Comparison of ENCODE assay signal across 10 cellular contexts in the genomic region with DNA sequence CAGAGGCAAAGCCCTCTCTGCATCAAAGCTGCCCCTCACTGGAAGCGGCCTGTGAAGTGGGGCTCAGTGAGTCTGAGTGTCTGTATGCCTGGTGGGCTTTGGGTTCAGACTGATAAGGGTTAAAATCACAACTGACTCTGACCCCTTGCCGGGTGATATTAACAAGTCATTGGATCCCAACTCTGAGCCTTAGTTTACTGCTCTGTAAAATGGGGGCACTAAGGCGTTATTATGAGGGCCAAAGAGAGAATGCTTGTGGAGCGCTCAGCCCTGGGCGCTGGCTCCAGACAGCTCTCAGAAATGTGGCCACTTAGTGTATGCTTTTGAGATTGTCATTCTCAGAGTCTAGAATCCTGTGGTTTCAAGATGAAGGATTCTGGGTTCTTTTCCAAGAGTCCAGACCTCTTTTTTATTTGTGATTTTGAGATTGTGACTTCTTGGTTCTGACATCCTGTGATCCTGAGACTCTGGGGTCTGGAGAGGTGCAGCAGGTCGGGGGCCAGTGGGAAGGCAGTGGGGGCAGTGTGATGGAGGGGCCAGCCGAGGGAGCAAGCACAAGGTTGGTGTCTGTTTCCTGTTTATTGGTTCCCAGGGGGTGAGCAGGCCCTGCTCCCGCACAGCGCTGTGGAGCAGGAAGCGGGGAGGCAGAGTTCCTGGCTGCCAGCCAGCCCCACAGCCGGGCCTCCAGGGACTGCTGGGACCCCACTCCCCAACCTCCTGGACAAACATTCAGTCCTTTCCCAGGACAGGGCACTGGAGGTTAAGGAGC.
DNase-seq lines count a peak whose midpoint lies in the region; ATAC-seq and TF ChIP-seq lines count a peak whose summit lies in the region.
"Had no signal": no experiment of that assay in that cellular context is flagged by ENCODE, and none has a peak within 500 bp of the region (broad histone marks: within the 10 kb centered on the region; RNA-seq: fewer than 3 reads in every experiment).

No MANE protein-coding gene starts in this region.

- H3K4me2 ChIP-seq in DND-41 (ENCODE audit: insufficient read depth, low read length) (no peak overlapping the region), OCI-LY3 (ENCODE audit: low read length) (0 out of 2 replicates have a peak overlapping the region, but pooled peaks have one; percentile 18), parathyroid adenoma (ENCODE audit: low read length) (no peak overlapping the region)

- peak; percentile 53 for DNase-seq in DND-41
- peak; percentile 56 for DNase-seq in fibroblast of peridontal ligament (ENCODE audit: extremely low read depth)
- no peak for DNase-seq in stimulated activated naive CD4-positive, alpha-beta T cell (lab: John Stamatoyannopoulos, UW)
- no peak for DNase-seq in NCI-H2196 treated with DMSO at 0.1 percent for 48 hours (lab: John Stamatoyannopoulos, UW; ENCODE audit: unreplicated experiment)
- DNase-seq: left colon had no signal

- H3K36me3 ChIP-seq in DND-41 (ENCODE audit: insufficient read depth, low read length): no peaks in the 10 kb centered on the region
- no peaks in the 10 kb centered on the region for H3K36me3 ChIP-seq in OCI-LY3 (replicated peaks; ENCODE audit: low read depth, low read length)
- no peaks in the 10 kb centered on the region for H3K36me3 ChIP-seq in parathyroid adenoma (ENCODE audit: control insufficient read depth, insufficient read depth, low read length)

- peak; percentile 77 for ATAC-seq in DND-41 (ENCODE audit: insufficient read depth, low read depth)
- ATAC-seq in HG03354 (IDR thresholded peaks at IDR 0.05; ENCODE audit: poor library complexity, severe bottlenecking, unreplicated experiment): no peak
- no peak for ATAC-seq in GM19463 (IDR thresholded peaks at IDR 0.05; ENCODE audit: unreplicated experiment)
- ATAC-seq: left colon had no signal

- H3K9ac ChIP-seq in DND-41 (ENCODE audit: low read depth, low read length): no peak overlapping the region
- H3K9ac ChIP-seq in OCI-LY3 (ENCODE audit: low read length): no peak overlapping the region
- no peak overlapping the region for H3K9ac ChIP-seq in parathyroid adenoma

- H3K4me3 ChIP-seq in DND-41 (ENCODE audit: low read depth in 1 of 2, low read length in 2 of 2) (no peak overlapping the region), OCI-LY3 (ENCODE audit: low read length) (no peak overlapping the region), parathyroid adenoma (ENCODE audit: low read depth, low read length) (no peak overlapping the region)

- H3K4me1 ChIP-seq in DND-41 (ENCODE audit: insufficient read depth, low read length) (peaks cover 14% of the 10 kb centered on the region), OCI-LY3 (ENCODE audit: low read length) (peaks cover 47% of the 10 kb centered on the region), parathyroid adenoma (peaks cover 12% of the 10 kb centered on the region)

- H3K27me3 ChIP-seq in DND-41 (ENCODE audit: insufficient read depth, low read length, poor library complexity): no peaks in the 10 kb centered on the region
- no peaks in the 10 kb centered on the region for H3K27me3 ChIP-seq in OCI-LY3 (ENCODE audit: low read depth, low read length)
- no peaks in the 10 kb centered on the region for H3K27me3 ChIP-seq in parathyroid adenoma (ENCODE audit: control insufficient read depth, insufficient read depth, low read length)

- H3K27ac ChIP-seq in DND-41 (ENCODE audit: low read length): peak overlapping the region; percentile 22; the same call in 1 of the 2 replicates
- H3K27ac ChIP-seq in OCI-LY3 (ENCODE audit: low read length): no peak overlapping the region
- peak overlapping the region; percentile 57 for H3K27ac ChIP-seq in parathyroid adenoma
- H3K27ac ChIP-seq: HL-60 had no signal

- H4K20me1 ChIP-seq in DND-41 (ENCODE audit: insufficient read depth, low read length) (no peaks in the 10 kb centered on the region), OCI-LY3 (ENCODE audit: insufficient read depth, low read length) (no peaks in the 10 kb centered on the region)

- H3K79me2 ChIP-seq in DND-41 (ENCODE audit: insufficient read depth, low read length): no peaks in the 10 kb centered on the region
- no peaks in the 10 kb centered on the region for H3K79me2 ChIP-seq in OCI-LY3 (ENCODE audit: low read length)
- H3K79me2 ChIP-seq in parathyroid adenoma: peaks cover 18% of the 10 kb centered on the region

- TF ChIP-seq CTCF in DND-41 (IDR thresholded peaks at IDR 0.05; ENCODE audit: borderline replicate concordance, extremely low read depth, low read length, poor library complexity, severe bottlenecking) (no peak), OCI-LY3 (IDR thresholded peaks at IDR 0.05; ENCODE audit: low read depth, low read length) (no peak), parathyroid adenoma (IDR thresholded peaks at IDR 0.05) (no peak)

- H2AFZ ChIP-seq in DND-41 (ENCODE audit: low read depth, low read length) (peak overlapping the region; percentile 44; the same call in 1 of the 2 replicates), OCI-LY3 (ENCODE audit: low read depth, low read length) (no peak overlapping the region), parathyroid adenoma (no peak overlapping the region)

- no peaks in the 10 kb centered on the region for H3K9me3 ChIP-seq in DND-41 (ENCODE audit: insufficient read depth, low read length, severe bottlenecking)
- H3K9me3 ChIP-seq in OCI-LY3 (ENCODE audit: insufficient read depth, low read length): no peaks in the 10 kb centered on the region
- no peaks in the 10 kb centered on the region for H3K9me3 ChIP-seq in parathyroid adenoma (ENCODE audit: control insufficient read depth, low read length)

Comparison
In these comparisons a context has a peak if more than half of its experiments do, and no peak if none do; other contexts are left out.
1. DNase-seq: peak in DND-41 (single experiment) and fibroblast of peridontal ligament (single experiment); none in stimulated activated naive CD4-positive, alpha-beta T cell (0 of 6) and NCI-H2196 treated with DMSO at 0.1 percent for 48 hours (single experiment).